ENCODE assay signal across 8 cellular contexts in the genomic region with DNA sequence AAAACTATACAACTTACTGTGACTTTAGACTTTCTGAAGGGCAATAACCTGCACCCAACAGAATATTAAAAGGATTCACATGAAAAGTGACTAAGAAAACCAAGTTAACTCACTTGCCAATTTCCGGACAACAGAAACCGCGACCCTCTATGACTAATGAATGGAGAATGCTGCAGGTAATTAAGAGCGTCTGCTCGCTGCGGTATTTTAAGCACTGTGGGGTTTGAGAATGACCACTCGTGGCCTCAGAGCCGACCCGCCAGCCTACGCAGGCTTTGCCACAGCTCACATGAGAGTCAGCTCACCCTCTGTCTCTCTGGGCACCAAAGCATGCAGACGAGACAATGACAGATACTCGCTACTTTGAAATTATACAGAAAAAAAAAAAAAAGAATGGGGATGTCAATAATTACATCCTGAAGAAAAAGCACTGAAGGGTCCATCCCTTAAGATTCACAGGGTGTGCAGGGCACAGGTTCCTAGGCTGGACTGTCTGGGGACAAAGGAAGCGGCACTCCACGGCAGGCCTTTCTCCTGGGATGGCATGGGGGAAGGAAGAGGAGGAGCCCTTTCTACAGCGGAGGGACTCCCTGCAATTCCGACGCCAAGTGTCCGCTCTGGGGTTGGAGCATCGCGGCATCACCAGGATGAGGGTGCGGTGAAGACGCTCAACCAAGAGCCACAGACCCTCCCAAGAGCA. TPM values are rescaled to one million over a fixed set of nuclear protein-coding genes. Genes with fewer than 3 reads are reported as not detected.
DNase-seq lines count a peak whose midpoint lies in the region; TF ChIP-seq lines count a peak whose summit lies in the region.

No MANE protein-coding gene starts in this region.

- no peak for TF ChIP-seq CTCF in AG10803 (conservative IDR thresholded peaks at IDR 0.05; ENCODE audit: low read length)
- TF ChIP-seq CTCF in astrocyte of the cerebellum (IDR thresholded peaks at IDR 0.05; ENCODE audit: low read depth, low read length, missing control alignments): no peak
- TF ChIP-seq CTCF in neural crest cell (conservative IDR thresholded peaks at IDR 0.05): no peak

- H3K27ac Mint-ChIP-seq in neural crest cell (ENCODE audit: unreplicated experiment): peak overlapping the region; percentile 57

- no peaks in the 10 kb centered on the region for H3K9me3 Mint-ChIP-seq in neural crest cell

- no peaks in the 10 kb centered on the region for H3K27me3 Mint-ChIP-seq in neural crest cell (ENCODE audit: low read depth)

- peak; percentile 40; the same call in 1 of the 2 replicates for TF ChIP-seq EP300 in Ishikawa (IDR thresholded peaks at IDR 0.05; ENCODE audit: borderline replicate concordance)

- H3K4me1 Mint-ChIP-seq in neural crest cell: peaks cover 17% of the 10 kb centered on the region

- in situ Hi-C loops in astrocyte of the cerebellum (cut with HindIII; ENCODE audit: low sequenced_read_pairs): no loop called here

- DNase-seq in AG10803 (ENCODE audit: low read depth) (peak; percentile 99), astrocyte of the cerebellum (ENCODE audit: low read depth) (peak; percentile 99), neural crest cell (ENCODE audit: low read depth, low spot score) (no peak), NCI-H526 (lab: John Stamatoyannopoulos, UW) (no peak), NCI-H446 (lab: John Stamatoyannopoulos, UW) (no peak), cerebellar nuclear complex (lab: John Stamatoyannopoulos, UW) (no peak), NCI-H2171 (lab: John Stamatoyannopoulos, UW) (no peak)

- no peak overlapping the region for H3K4me3 Mint-ChIP-seq in neural crest cell

- TF ChIP-seq RAD21 in Ishikawa (IDR thresholded peaks at IDR 0.05; ENCODE audit: low read depth): no peak

- H3K4me3 ChIP-seq in AG10803 (ENCODE audit: low read length) (no peak overlapping the region), astrocyte of the cerebellum (ENCODE audit: low read depth, low read length) (no peak overlapping the region)

- H3K36me3 Mint-ChIP-seq in neural crest cell (ENCODE audit: low read depth): no peaks in the 10 kb centered on the region

TF ChIP-seq in Ishikawa, 13 proteins besides CTCF, POLR2A, EP300 and RAD21:
- TF ChIP-seq YY1 (IDR thresholded peaks at IDR 0.05; ENCODE audit: low read depth) (no peak), NFIC (IDR thresholded peaks at IDR 0.05) (peak; percentile 46), EGR1 (IDR thresholded peaks at IDR 0.05) (no peak), TEAD4 (IDR thresholded peaks at IDR 0.05) (peak; percentile 87), CREB1 (IDR thresholded peaks at IDR 0.05; ENCODE audit: low read depth) (no peak), TCF12 (IDR thresholded peaks at IDR 0.05; ENCODE audit: low read depth) (no peak; the same call in 1 of the 2 replicates), TAF1 (IDR thresholded peaks at IDR 0.05; ENCODE audit: low read depth) (no peak), FOXM1 (IDR thresholded peaks at IDR 0.05; ENCODE audit: borderline replicate concordance, low read depth) (no peak; the same call in 1 of the 2 replicates), CEBPB (IDR thresholded peaks at IDR 0.05) (no peak), ZBTB7A (IDR thresholded peaks at IDR 0.05; ENCODE audit: low read depth) (no peak)
- TF ChIP-seq, protein P1, sequence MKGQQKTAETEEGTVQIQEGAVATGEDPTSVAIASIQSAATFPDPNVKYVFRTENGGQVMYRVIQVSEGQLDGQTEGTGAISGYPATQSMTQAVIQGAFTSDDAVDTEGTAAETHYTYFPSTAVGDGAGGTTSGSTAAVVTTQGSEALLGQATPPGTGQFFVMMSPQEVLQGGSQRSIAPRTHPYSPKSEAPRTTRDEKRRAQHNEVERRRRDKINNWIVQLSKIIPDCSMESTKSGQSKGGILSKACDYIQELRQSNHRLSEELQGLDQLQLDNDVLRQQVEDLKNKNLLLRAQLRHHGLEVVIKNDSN (IDR thresholded peaks at IDR 0.05): no peak
- TF ChIP-seq, protein P2, sequence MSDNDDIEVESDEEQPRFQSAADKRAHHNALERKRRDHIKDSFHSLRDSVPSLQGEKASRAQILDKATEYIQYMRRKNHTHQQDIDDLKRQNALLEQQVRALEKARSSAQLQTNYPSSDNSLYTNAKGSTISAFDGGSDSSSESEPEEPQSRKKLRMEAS (IDR thresholded peaks at IDR 0.05): peak; percentile 32; the same call in 1 of the 2 replicates
- TF ChIP-seq, protein P3, sequence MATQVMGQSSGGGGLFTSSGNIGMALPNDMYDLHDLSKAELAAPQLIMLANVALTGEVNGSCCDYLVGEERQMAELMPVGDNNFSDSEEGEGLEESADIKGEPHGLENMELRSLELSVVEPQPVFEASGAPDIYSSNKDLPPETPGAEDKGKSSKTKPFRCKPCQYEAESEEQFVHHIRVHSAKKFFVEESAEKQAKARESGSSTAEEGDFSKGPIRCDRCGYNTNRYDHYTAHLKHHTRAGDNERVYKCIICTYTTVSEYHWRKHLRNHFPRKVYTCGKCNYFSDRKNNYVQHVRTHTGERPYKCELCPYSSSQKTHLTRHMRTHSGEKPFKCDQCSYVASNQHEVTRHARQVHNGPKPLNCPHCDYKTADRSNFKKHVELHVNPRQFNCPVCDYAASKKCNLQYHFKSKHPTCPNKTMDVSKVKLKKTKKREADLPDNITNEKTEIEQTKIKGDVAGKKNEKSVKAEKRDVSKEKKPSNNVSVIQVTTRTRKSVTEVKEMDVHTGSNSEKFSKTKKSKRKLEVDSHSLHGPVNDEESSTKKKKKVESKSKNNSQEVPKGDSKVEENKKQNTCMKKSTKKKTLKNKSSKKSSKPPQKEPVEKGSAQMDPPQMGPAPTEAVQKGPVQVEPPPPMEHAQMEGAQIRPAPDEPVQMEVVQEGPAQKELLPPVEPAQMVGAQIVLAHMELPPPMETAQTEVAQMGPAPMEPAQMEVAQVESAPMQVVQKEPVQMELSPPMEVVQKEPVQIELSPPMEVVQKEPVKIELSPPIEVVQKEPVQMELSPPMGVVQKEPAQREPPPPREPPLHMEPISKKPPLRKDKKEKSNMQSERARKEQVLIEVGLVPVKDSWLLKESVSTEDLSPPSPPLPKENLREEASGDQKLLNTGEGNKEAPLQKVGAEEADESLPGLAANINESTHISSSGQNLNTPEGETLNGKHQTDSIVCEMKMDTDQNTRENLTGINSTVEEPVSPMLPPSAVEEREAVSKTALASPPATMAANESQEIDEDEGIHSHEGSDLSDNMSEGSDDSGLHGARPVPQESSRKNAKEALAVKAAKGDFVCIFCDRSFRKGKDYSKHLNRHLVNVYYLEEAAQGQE (IDR thresholded peaks at IDR 0.05; ENCODE audit: low read depth): no peak

RNA-seq across cellular contexts. Expression of a gene that starts 35.0 kb away (rescaled TPM):
- total RNA-seq in neural crest cell: 45.5 and 46.9 TPM in 2 replicates

Comparison
In these comparisons a context has a peak if more than half of its experiments do, and no peak if none do; other contexts are left out.
1. DNase-seq: peak in AG10803 (single experiment) and astrocyte of the cerebellum (single experiment); none in neural crest cell (single experiment), NCI-H526 (0 of 2), NCI-H446 (0 of 2), cerebellar nuclear complex (0 of 2) and NCI-H2171 (single experiment).